11 cellular contexts compared by ENCODE assay signal in genomic region chr17:65047939-65048338, GRCh38. TPM values are rescaled to one million over a fixed set of nuclear protein-coding genes. Genes with fewer than 3 reads are reported as not detected.
DNase-seq lines count a peak whose midpoint lies in the region; ATAC-seq and TF ChIP-seq lines count a peak whose summit lies in the region.
"Had no signal": no experiment of that assay in that cellular context is flagged by ENCODE, and none has a peak within 500 bp of the region (broad histone marks: within the 10 kb centered on the region; RNA-seq: fewer than 3 reads in every experiment).

No MANE protein-coding gene starts in this region.

- H2AFZ ChIP-seq in KMS-11 (ENCODE audit: low read depth), result no peak overlapping the region

- H3K27ac Mint-ChIP-seq in T-helper 17 cell, result peak overlapping the region; percentile 94
- peak overlapping the region; percentile 74 to 91 (median 88) for H3K27ac Mint-ChIP-seq in immature natural killer cell
- no peak overlapping the region for H3K27ac Mint-ChIP-seq in stimulated activated memory B cell treated with anti-CD40 and anti-IgM and Interleukin-4, amounts not matched to agents 10 μg/mL and 1 μg/mL and 100 μg/mL, for 72 hours

- H3K9ac ChIP-seq in KMS-11, result no peak overlapping the region

- peaks cover 13% of the 10 kb centered on the region; the same call in 1 of the 2 replicates for H3K36me3 ChIP-seq in KMS-11 (ENCODE audit: insufficient read depth)

- peaks cover 12% of the 10 kb centered on the region for H3K36me3 Mint-ChIP-seq in T-helper 17 cell (ENCODE audit: low read depth)
- peaks cover 13 to 33% (median 21%) of the 10 kb centered on the region in 3 donors for H3K36me3 Mint-ChIP-seq in immature natural killer cell
- peaks cover 54% of the 10 kb centered on the region for H3K36me3 Mint-ChIP-seq in stimulated activated memory B cell treated with anti-CD40 and anti-IgM and Interleukin-4, amounts not matched to agents 10 μg/mL and 1 μg/mL and 100 μg/mL, for 72 hours

- H3K27ac ChIP-seq in KMS-11, result peak overlapping the region; percentile 37; the same call in 1 of the 2 replicates
- H3K27ac ChIP-seq: SK-N-MC had no signal

- peaks cover 51% of the 10 kb centered on the region for H3K4me1 ChIP-seq in KMS-11 (ENCODE audit: low read depth, poor library complexity, severe bottlenecking)

- H3K4me2 ChIP-seq in KMS-11, result peak overlapping the region; percentile 50

- TF ChIP-seq CTCF in KMS-11 (conservative IDR thresholded peaks at IDR 0.05; ENCODE audit: low read depth, low read length), result no peak

- no peaks in the 10 kb centered on the region for H4K20me1 ChIP-seq in KMS-11 (ENCODE audit: insufficient read depth)

- H3K4me1 Mint-ChIP-seq in T-helper 17 cell (peaks cover 51% of the 10 kb centered on the region), immature natural killer cell (peaks cover 79 to 88% of the 10 kb centered on the region in 2 donors)
- peaks cover 74% of the 10 kb centered on the region for H3K4me1 Mint-ChIP-seq in stimulated activated memory B cell treated with anti-CD40 and anti-IgM and Interleukin-4, amounts not matched to agents 10 μg/mL and 1 μg/mL and 100 μg/mL, for 72 hours

- H3K4me3 ChIP-seq in KMS-11 (IDR thresholded peaks at IDR 0.05; ENCODE audit: insufficient read depth, low read depth, low read length), result no peak overlapping the region
- H3K4me3 ChIP-seq: SK-N-MC had no signal

- H3K9me3 Mint-ChIP-seq in immature natural killer cell, result no peaks in the 10 kb centered on the region
- no peaks in the 10 kb centered on the region for H3K9me3 Mint-ChIP-seq in stimulated activated memory B cell treated with anti-CD40 and anti-IgM and Interleukin-4, amounts not matched to agents 10 μg/mL and 1 μg/mL and 100 μg/mL, for 72 hours

- no peaks in the 10 kb centered on the region for H3K9me3 ChIP-seq in T-helper 17 cell (ENCODE audit: control insufficient read depth, low read length, poor library complexity, severe bottlenecking)

- H3K27me3 ChIP-seq in KMS-11 (ENCODE audit: insufficient read depth, low read depth), result no peaks in the 10 kb centered on the region

- ATAC-seq in T-helper 17 cell (peak; percentile 52), HG03354 (IDR thresholded peaks at IDR 0.05; ENCODE audit: poor library complexity, severe bottlenecking, unreplicated experiment) (no peak), GM18868 (IDR thresholded peaks at IDR 0.05; ENCODE audit: unreplicated experiment) (no peak)
- no peak for ATAC-seq in stimulated activated memory B cell treated with anti-CD40 and anti-IgM and Interleukin-4, amounts not matched to agents 10 μg/mL and 1 μg/mL and 100 μg/mL, for 72 hours

- H3K27me3 Mint-ChIP-seq in T-helper 17 cell (no peaks in the 10 kb centered on the region), immature natural killer cell (ENCODE audit: low read depth in 3 of 3) (peaks cover 0 to 3% (median 0%) of the 10 kb centered on the region in 3 donors)
- H3K27me3 Mint-ChIP-seq in stimulated activated memory B cell treated with anti-CD40 and anti-IgM and Interleukin-4, amounts not matched to agents 10 μg/mL and 1 μg/mL and 100 μg/mL, for 72 hours, result no peaks in the 10 kb centered on the region

- H3K79me2 ChIP-seq in KMS-11 (ENCODE audit: insufficient read depth, low read depth), result peaks cover 88% of the 10 kb centered on the region

- no peak for DNase-seq in T-helper 17 cell
- no peak for DNase-seq in immature natural killer cell
- no peak for DNase-seq in NCI-H2196 (lab: John Stamatoyannopoulos, UW; ENCODE audit: unreplicated experiment)
- DNase-seq in HT-29 (ENCODE audit: low spot score), result no peak
- DNase-seq: glutamatergic neuron; stimulated activated naive CD4-positive, alpha-beta T cell treated with Interleukin-2 at 50 U/mL for 16 hours had no signal

- H3K4me3 Mint-ChIP-seq in T-helper 17 cell (peak overlapping the region; percentile 71), immature natural killer cell (peak overlapping the region; percentile 21 to 53 (median 46))
- H3K4me3 Mint-ChIP-seq in stimulated activated memory B cell treated with anti-CD40 and anti-IgM and Interleukin-4, amounts not matched to agents 10 μg/mL and 1 μg/mL and 100 μg/mL, for 72 hours, result peak overlapping the region; percentile 26

RNA-seq across cellular contexts. Expression of gene GNA13, which starts 8.6 kb away (rescaled TPM):
- 100 to 1,000 TPM; 102 to 132 TPM for total RNA-seq in T-helper 17 cell
- polyA plus RNA-seq in immature natural killer cell, result 10 to 100 TPM; 40.0 to 58.3 (median 51.7) TPM
- 12.0 and 12.5 TPM in 2 replicates for total RNA-seq in HT-29 (2014; rRNA removed; shearing (Covaris generic))
